11 cellular contexts compared by ENCODE assay signal in the genomic region with DNA sequence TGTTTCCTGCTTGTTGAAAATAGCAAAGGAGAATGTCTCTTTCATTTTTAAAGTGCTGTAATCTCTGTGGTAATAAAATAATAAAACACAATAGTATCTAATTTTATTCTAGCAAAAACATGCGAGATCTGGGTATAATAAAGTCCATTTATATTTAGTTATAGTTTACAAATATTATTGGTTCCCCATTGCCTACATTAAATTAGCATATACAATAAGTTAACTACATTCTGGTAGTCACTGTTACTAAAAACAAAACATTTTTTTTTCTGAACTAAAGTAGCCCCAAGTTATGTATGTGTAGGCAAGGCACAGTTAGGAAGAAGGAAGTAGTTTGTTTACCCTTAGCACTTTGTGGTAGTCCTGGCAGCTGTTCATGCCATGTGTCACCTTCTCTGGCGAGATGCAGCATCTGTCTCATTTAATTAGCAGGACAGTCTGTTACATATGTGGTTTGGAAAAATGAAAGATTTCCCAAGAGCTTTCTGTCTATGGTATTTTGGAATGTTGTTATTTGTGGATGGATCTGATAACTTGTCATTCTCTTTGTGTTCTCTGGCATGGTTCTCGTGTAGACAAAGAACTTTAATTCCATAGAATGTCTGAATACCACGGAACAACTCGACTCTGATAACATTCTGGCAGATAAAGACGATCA.
A peak's percentile ranks its signal among the peaks of the same experiment; 100 is the strongest.
DNase-seq lines count a peak whose midpoint lies in the region; ATAC-seq, FAIRE-seq and TF ChIP-seq lines count a peak whose summit lies in the region.
"Had no signal": no experiment of that assay in that cellular context is flagged by ENCODE, and none has a peak within 500 bp of the region (broad histone marks: within the 10 kb centered on the region; RNA-seq: fewer than 3 reads in every experiment).

No MANE protein-coding gene starts in this region.

- H3K27me3 ChIP-seq in esophagus squamous epithelium = no peaks in the 10 kb centered on the region

- no peaks in the 10 kb centered on the region for H3K4me1 ChIP-seq in esophagus squamous epithelium

- ATAC-seq in HG03175 (IDR thresholded peaks at IDR 0.05; ENCODE audit: unreplicated experiment) = peak; percentile 45

- no peak for TF ChIP-seq CTCF in GM10266 (IDR thresholded peaks at IDR 0.05; ENCODE audit: control insufficient read depth, insufficient read depth, low read depth, missing control alignments)
- no peak for TF ChIP-seq CTCF in D721Med (IDR thresholded peaks at IDR 0.05; ENCODE audit: insufficient read depth, missing control alignments)
- no peak for TF ChIP-seq CTCF in esophagus squamous epithelium (IDR thresholded peaks at IDR 0.05)

- H3K27ac ChIP-seq in esophagus squamous epithelium = no peak overlapping the region
- H3K27ac ChIP-seq: C4-2B had no signal

- FAIRE-seq in D721Med (lab: Jason Lieb, UNC) = no peak
- FAIRE-seq: frontal cortex had no signal

- TF ChIP-seq POLR2A in esophagus squamous epithelium (IDR thresholded peaks at IDR 0.05) = no peak

- intact Hi-C loops in esophagus squamous epithelium (cut with DNase I) = no loop called here

- H3K36me3 ChIP-seq in esophagus squamous epithelium = no peaks in the 10 kb centered on the region

- WGBS in esophagus squamous epithelium, 2 donors = 30 to 41% methylated on average over 6 of the region's 6 CpGs

- H3K9me3 ChIP-seq in esophagus squamous epithelium = no peaks in the 10 kb centered on the region

- H3K4me3 ChIP-seq in esophagus squamous epithelium = no peak overlapping the region

- DNase-seq in AG08395 (ENCODE audit: low spot score) (peak; percentile 78), SW480 (ENCODE audit: low spot score) (peak; percentile 25), iris pigment epithelial cell (ENCODE audit: low read depth) (peak; percentile 95), GM10266 (ENCODE audit: extremely low spot score) (no peak), D721Med (ENCODE audit: insufficient read length, low spot score) (no peak), NCI-H1694 (lab: John Stamatoyannopoulos, UW) (no peak), esophagus squamous epithelium (lab: John Stamatoyannopoulos, UW) (no peak)
- DNase-seq: NCI-H187 treated with DMSO at 0.1 percent for 48 hours had no signal

Comparison
In these comparisons a context has a peak if more than half of its experiments do, and no peak if none do; other contexts are left out.
1. DNase-seq: peak in AG08395 (single experiment), SW480 (single experiment) and iris pigment epithelial cell (single experiment); none in GM10266 (single experiment), D721Med (single experiment), NCI-H1694 (single experiment) and esophagus squamous epithelium (single experiment).